Comparison of ENCODE assay signal across 25 cellular contexts in genomic region chr16:88284101-88284500, GRCh38.
A peak's percentile ranks its signal among the peaks of the same experiment; 100 is the strongest.
DNase-seq lines count a peak whose midpoint lies in the region; ATAC-seq, FAIRE-seq and TF ChIP-seq lines count a peak whose summit lies in the region.
"Had no signal": no experiment of that assay in that cellular context is flagged by ENCODE, and none has a peak within 500 bp of the region (broad histone marks: within the 10 kb centered on the region; RNA-seq: fewer than 3 reads in every experiment).

No MANE protein-coding gene starts in this region.

- FAIRE-seq in kidney (lab: Jason Lieb, UNC) = no peak
- FAIRE-seq: A549, GM12878, GM12892, GM18507 had no signal

- H3K4me3 Mint-ChIP-seq in natural killer cell treated with Interleukin-12 subunit alpha and Interleukin-12 subunit beta and Interleukin-15 and Interleukin-18, amount 100 ng/mL, for 72 hours = no peak overlapping the region
- H3K4me3 Mint-ChIP-seq in natural killer cell = no peak overlapping the region
- no peak overlapping the region for H3K4me3 Mint-ChIP-seq in mesothelial cell of epicardium
- no peak overlapping the region for H3K4me3 Mint-ChIP-seq in endothelial cell (ENCODE audit: unreplicated experiment)
- H3K4me3 Mint-ChIP-seq: B cell; CD4-positive, alpha-beta T cell; CD8-positive, alpha-beta T cell had no signal

- H3K36me3 ChIP-seq in left ventricle myocardium inferior = no peaks in the 10 kb centered on the region
- no peaks in the 10 kb centered on the region for H3K36me3 ChIP-seq in kidney (ENCODE audit: control insufficient read depth in 1 of 2, insufficient read depth in 2 of 2, low read length in 2 of 2)

- intact Hi-C loops in left ventricle myocardium inferior (cut with micrococcal nuclease) = no loop called here
- intact Hi-C loops in Right ventricle myocardium inferior (cut with DNase I) = no loop called here
- intact Hi-C loops in natural killer cell (cut with micrococcal nuclease) = no loop called here
- intact Hi-C loops in kidney (cut with DNase I) = no loop called here

- TF ChIP-seq CTCF in left ventricle myocardium inferior (IDR thresholded peaks at IDR 0.05; ENCODE audit: borderline replicate concordance) (no peak), natural killer cell (IDR thresholded peaks at IDR 0.05) (no peak), kidney (IDR thresholded peaks at IDR 0.05; ENCODE audit: borderline replicate concordance, extremely low read depth, insufficient read depth) (no peak), mesothelial cell of epicardium (IDR thresholded peaks at IDR 0.05; ENCODE audit: unreplicated experiment) (no peak), endothelial cell (IDR thresholded peaks at IDR 0.05; ENCODE audit: unreplicated experiment) (no peak)

- no peak overlapping the region for H3K27ac Mint-ChIP-seq in natural killer cell treated with Interleukin-12 subunit alpha and Interleukin-12 subunit beta and Interleukin-15 and Interleukin-18, amount 100 ng/mL, for 72 hours
- H3K27ac Mint-ChIP-seq in natural killer cell = no peak overlapping the region
- no peak overlapping the region for H3K27ac Mint-ChIP-seq in mesothelial cell of epicardium
- H3K27ac Mint-ChIP-seq in endothelial cell (ENCODE audit: unreplicated experiment) = no peak overlapping the region
- H3K27ac Mint-ChIP-seq: B cell; CD4-positive, alpha-beta T cell; CD8-positive, alpha-beta T cell had no signal

- H3K36me3 Mint-ChIP-seq in natural killer cell treated with Interleukin-12 subunit alpha and Interleukin-12 subunit beta and Interleukin-15 and Interleukin-18, amount 100 ng/mL, for 72 hours = peaks cover 7% of the 10 kb centered on the region
- H3K36me3 Mint-ChIP-seq in natural killer cell (no peaks in the 10 kb centered on the region), mesothelial cell of epicardium (peaks cover 2% of the 10 kb centered on the region), endothelial cell (ENCODE audit: low read depth, unreplicated experiment) (peaks cover 3% of the 10 kb centered on the region)
- H3K36me3 Mint-ChIP-seq: CD8-positive, alpha-beta T cell had no signal

- DNase-seq in left ventricle myocardium inferior (peak; percentile 4), Right ventricle myocardium inferior (ENCODE audit: missing footprints) (no peak), natural killer cell (no peak), kidney (peak; percentile 34), mesothelial cell of epicardium (ENCODE audit: low spot score in 2 of 2, unreplicated experiment in 2 of 2) (no peak), endothelial cell (ENCODE audit: low spot score) (no peak)
- peak; percentile 56 for DNase-seq in natural killer cell treated with Interleukin-12 subunit alpha and Interleukin-12 subunit beta and Interleukin-15 and Interleukin-18, amount 100 ng/mL, for 72 hours (ENCODE audit: low spot score)
- DNase-seq: AML-193; CD4-positive, alpha-beta T cell; CD8-positive, alpha-beta T cell; COR-L47; DMS153; DMS53; DMS79; DND-41; EL; GDM1 had no signal

- no peak overlapping the region for H3K9ac ChIP-seq in kidney (ENCODE audit: low read length in 2 of 2)
- H3K9ac ChIP-seq: BLaER1 treated with 17β-estradiol and CSF1 and Interleukin-3, amounts not matched to agents 10 nM and 100 nM had no signal

- no peak overlapping the region for H3K4me3 ChIP-seq in left ventricle myocardium inferior
- H3K4me3 ChIP-seq in kidney (ENCODE audit: low read length in 2 of 2) = no peak overlapping the region
- H3K4me3 ChIP-seq: A549; BLaER1 treated with 17β-estradiol and CSF1 and Interleukin-3, amounts not matched to agents 10 nM and 100 nM; GM12878 had no signal

- H3K4me1 ChIP-seq in left ventricle myocardium inferior = no peaks in the 10 kb centered on the region
- no peaks in the 10 kb centered on the region for H3K4me1 ChIP-seq in kidney (ENCODE audit: control insufficient read depth in 1 of 2, insufficient read depth in 1 of 2, low read depth in 1 of 2, low read length in 2 of 2)

- peaks cover 35% of the 10 kb centered on the region for H3K9me3 ChIP-seq in left ventricle myocardium inferior (replicated peaks)
- H3K9me3 ChIP-seq in kidney (ENCODE audit: control insufficient read depth in 1 of 2, low read length in 2 of 2) = peaks cover 2 to 21% of the 10 kb centered on the region in 2 donors

- ATAC-seq in Right ventricle myocardium inferior (no peak), natural killer cell (no peak)
- no peak for ATAC-seq in natural killer cell treated with Interleukin-12 subunit alpha and Interleukin-12 subunit beta and Interleukin-15 and Interleukin-18, amount 100 ng/mL, for 72 hours
- ATAC-seq: A549; CD8-positive, alpha-beta T cell; GM12878 had no signal

- H3K27me3 ChIP-seq in left ventricle myocardium inferior (ENCODE audit: low read depth) = peaks cover 41% of the 10 kb centered on the region
- H3K27me3 ChIP-seq: BLaER1 treated with 17β-estradiol and CSF1 and Interleukin-3, amounts not matched to agents 10 nM and 100 nM had no signal

- peaks cover 4% of the 10 kb centered on the region for H3K9me3 Mint-ChIP-seq in natural killer cell treated with Interleukin-12 subunit alpha and Interleukin-12 subunit beta and Interleukin-15 and Interleukin-18, amount 100 ng/mL, for 72 hours
- H3K9me3 Mint-ChIP-seq in natural killer cell (peaks cover 0 to 4% of the 10 kb centered on the region in 2 donors), mesothelial cell of epicardium (peaks cover 13% of the 10 kb centered on the region), endothelial cell (ENCODE audit: unreplicated experiment) (no peaks in the 10 kb centered on the region)
- H3K9me3 Mint-ChIP-seq: CD4-positive, alpha-beta T cell had no signal

- H3K4me1 Mint-ChIP-seq in natural killer cell treated with Interleukin-12 subunit alpha and Interleukin-12 subunit beta and Interleukin-15 and Interleukin-18, amount 100 ng/mL, for 72 hours (ENCODE audit: low read depth in 2 of 2) = no peaks in the 10 kb centered on the region
- H3K4me1 Mint-ChIP-seq in natural killer cell (no peaks in the 10 kb centered on the region), mesothelial cell of epicardium (peaks cover 11% of the 10 kb centered on the region), endothelial cell (ENCODE audit: unreplicated experiment) (no peaks in the 10 kb centered on the region)
- H3K4me1 Mint-ChIP-seq: B cell had no signal

- H3K27ac ChIP-seq in left ventricle myocardium inferior (replicated peaks) (no peak overlapping the region), kidney (ENCODE audit: low read depth in 2 of 2, low read length in 2 of 2) (no peak overlapping the region)
- H3K27ac ChIP-seq: 22Rv1; A549; BLaER1 treated with 17β-estradiol and CSF1 and Interleukin-3, amounts not matched to agents 10 nM and 100 nM; C4-2B had no signal

- no peaks in the 10 kb centered on the region for H3K27me3 Mint-ChIP-seq in natural killer cell treated with Interleukin-12 subunit alpha and Interleukin-12 subunit beta and Interleukin-15 and Interleukin-18, amount 100 ng/mL, for 72 hours
- H3K27me3 Mint-ChIP-seq in natural killer cell (ENCODE audit: low read depth in 2 of 2) (no peaks in the 10 kb centered on the region), mesothelial cell of epicardium (ENCODE audit: low read depth) (no peaks in the 10 kb centered on the region), endothelial cell (ENCODE audit: unreplicated experiment) (peaks cover 13% of the 10 kb centered on the region)
- H3K27me3 Mint-ChIP-seq: B cell; CD4-positive, alpha-beta T cell had no signal

Comparison
In these comparisons a context has a peak if more than half of its experiments do, and no peak if none do; other contexts are left out.
1. DNase-seq: peak in left ventricle myocardium inferior (single experiment), natural killer cell treated with Interleukin-12 subunit alpha and Interleukin-12 subunit beta and Interleukin-15 and Interleukin-18, amount 100 ng/mL, for 72 hours (single experiment) and kidney (single experiment); none in Right ventricle myocardium inferior (single experiment), natural killer cell (single experiment), mesothelial cell of epicardium (0 of 2) and endothelial cell (single experiment).